ENCODE assay signal across 30 cellular contexts in the genomic region with DNA sequence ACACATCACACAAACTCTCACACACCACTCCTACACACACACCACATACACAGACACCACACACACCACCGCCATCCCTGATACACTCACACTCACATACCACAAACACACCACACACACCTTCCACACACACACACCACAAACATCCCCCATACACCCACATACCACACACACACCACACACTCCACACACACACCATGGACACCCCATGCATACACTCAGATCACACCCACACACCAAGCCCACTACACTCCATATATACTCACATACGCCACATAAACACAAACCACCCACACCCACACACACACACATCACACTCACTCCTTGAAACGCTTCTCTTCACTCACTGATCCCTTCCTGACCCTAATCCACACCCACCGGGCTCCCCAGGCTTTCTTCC. TPM values are rescaled to one million over a fixed set of nuclear protein-coding genes. Genes with fewer than 3 reads are reported as not detected.
"Had no signal": no experiment of that assay in that cellular context is flagged by ENCODE, and none has a peak within 500 bp of the region (broad histone marks: within the 10 kb centered on the region; RNA-seq: fewer than 3 reads in every experiment).

No MANE protein-coding gene starts in this region.

- ATAC-seq: heart right ventricle, left colon, pancreas, right cardiac atrium, sciatic nerve, upper lobe of right lung had no signal

- H3K4me3 Mint-ChIP-seq: naive B cell; natural killer cell treated with Interleukin-12 subunit alpha and Interleukin-12 subunit beta and Interleukin-15 and Interleukin-18, amount 100 ng/mL, for 72 hours; stimulated activated naive CD8-positive, alpha-beta T cell treated with anti-CD3 and anti-CD28 coated beads, Interleukin-15, Interleukin-2, amounts not matched to agents 100 ng/mL and 50 ng/mL, for 24 hours had no signal

- H3K4me2 ChIP-seq: hepatocyte had no signal

- H3K36me3 ChIP-seq: heart right ventricle, left ventricle myocardium inferior, pancreas, prostate gland, suprapubic skin, thoracic aorta, tibial artery, upper lobe of right lung, uterus had no signal

- H3K27me3 ChIP-seq: pancreas, tibial artery, upper lobe of right lung, uterus had no signal

- H3K4me3 ChIP-seq: heart right ventricle, hepatocyte, left ventricle myocardium inferior, lung, pancreas, prostate gland, skin epidermis, suprapubic skin, thoracic aorta, tibial artery, upper lobe of right lung, uterus had no signal

- DNase-seq: heart right ventricle; kidney; left colon; left ventricle myocardium inferior; naive B cell; nucleus accumbens; pancreas; posterior cingulate gyrus; retina; right cardiac atrium; stimulated activated CD4-positive, alpha-beta T cell treated with anti-CD3 and anti-CD28 coated beads, Interleukin-12 subunit alpha, Interleukin-12 subunit beta, amount 100 ng/mL, for 4 hours; stimulated activated CD4-positive, alpha-beta T cell treated with anti-CD3 and anti-CD28 coated beads, Interleukin-15, amount 100 ng/mL, for 24 hours; stimulated activated CD4-positive, alpha-beta T cell treated with anti-CD3 and anti-CD28 coated beads, Interleukin-2, amount 100 ng/mL, for 24 hours; stimulated activated CD4-positive, alpha-beta T cell treated with anti-CD3 and anti-CD28 coated beads, Interleukin-4, amount 100 ng/mL, for 1 hour; stimulated activated naive CD4-positive, alpha-beta T cell; tibial artery; trophoblast cell; upper lobe of right lung; uterus had no signal

- H3K79me2 ChIP-seq: hepatocyte had no signal

- H3K4me1 ChIP-seq: left ventricle myocardium inferior, pancreas, tibial artery, upper lobe of right lung, uterus had no signal

- H3K9me3 ChIP-seq: pancreas, prostate gland, suprapubic skin, thoracic aorta, upper lobe of right lung had no signal

- H2AFZ ChIP-seq: hepatocyte had no signal

- H3K27ac Mint-ChIP-seq: naive B cell; natural killer cell treated with Interleukin-12 subunit alpha and Interleukin-12 subunit beta and Interleukin-15 and Interleukin-18, amount 100 ng/mL, for 72 hours; stimulated activated naive CD8-positive, alpha-beta T cell treated with anti-CD3 and anti-CD28 coated beads, Interleukin-15, Interleukin-2, amounts not matched to agents 100 ng/mL and 50 ng/mL, for 24 hours had no signal

- H3K27ac ChIP-seq: heart right ventricle, hepatocyte, left ventricle myocardium inferior, pancreas, prostate gland, skin epidermis, suprapubic skin, thoracic aorta, tibial artery, upper lobe of right lung, uterus had no signal

- FAIRE-seq: kidney, pancreas had no signal

RNA-seq across cellular contexts. Expression of gene ANKRD18A, which starts 9.1 kb away (rescaled TPM):
- total RNA-seq: mesenteric fat pad, osteoblast, thoracic aorta had no signal
